Comparison of ENCODE assay signal across 16 cellular contexts in genomic region chr11:67387074-67387473, GRCh38.
"Had no signal": no experiment of that assay in that cellular context is flagged by ENCODE, and none has a peak within 500 bp of the region (broad histone marks: within the 10 kb centered on the region; RNA-seq: fewer than 3 reads in every experiment).

No MANE protein-coding gene starts in this region.

- H3K27ac Mint-ChIP-seq: activated naive CD4-positive, alpha-beta T cell treated with anti-CD3 and anti-CD28 coated beads, Interleukin-2, amount 50 U/mL, for 72 hours; T-helper 1 cell treated with Interleukin-12 subunit alpha and Interleukin-12 subunit beta and Interleukin-4 antibody, amounts not matched to agents 30 μg/mL and 1 μg/mL, for 36 hours had no signal

- H3K27me3 Mint-ChIP-seq: brain had no signal

- DNase-seq: activated CD4-positive, alpha-beta T cell treated with anti-CD3 and anti-CD28 coated beads, Interleukin-2, amount 50 U/mL, for 1 hour; activated CD4-positive, CD25-positive, alpha-beta regulatory T cell; activated T-cell treated with anti-CD3 and anti-CD28 coated beads, Interleukin-2, amount 50 U/mL, for 1 hour; amniotic stem cell; cerebellar nuclear complex; hippocampal formation; midbrain; stimulated activated CD4-positive, alpha-beta T cell treated with anti-CD3 and anti-CD28 coated beads, Interleukin-1b, Interleukin-23, amount 100 ng/mL, for 48 hours; stimulated activated naive CD4-positive, alpha-beta T cell; upper lobe of right lung had no signal

- H3K9me3 ChIP-seq: right atrium auricular region, suprapubic skin, upper lobe of right lung had no signal

- H3K36me3 Mint-ChIP-seq: activated naive CD4-positive, alpha-beta T cell treated with anti-CD3 and anti-CD28 coated beads, Interleukin-2, amount 50 U/mL, for 72 hours; brain had no signal

- H3K9me3 Mint-ChIP-seq: activated naive CD4-positive, alpha-beta T cell treated with anti-CD3 and anti-CD28 coated beads, Interleukin-2, amount 50 U/mL, for 72 hours; T-helper 1 cell treated with Interleukin-12 subunit alpha and Interleukin-12 subunit beta and Interleukin-4 antibody, amounts not matched to agents 30 μg/mL and 1 μg/mL, for 36 hours had no signal

- H3K4me3 ChIP-seq: right atrium auricular region, suprapubic skin, upper lobe of right lung had no signal

- H3K4me3 Mint-ChIP-seq: T-helper 1 cell treated with Interleukin-12 subunit alpha and Interleukin-12 subunit beta and Interleukin-4 antibody, amounts not matched to agents 30 μg/mL and 1 μg/mL, for 36 hours had no signal

- ATAC-seq: activated naive CD4-positive, alpha-beta T cell treated with anti-CD3 and anti-CD28 coated beads, Interleukin-2, amount 50 U/mL, for 72 hours; upper lobe of right lung had no signal

- FAIRE-seq: TTC549 had no signal

- H3K36me3 ChIP-seq: right atrium auricular region, suprapubic skin, upper lobe of right lung had no signal

- H3K27ac ChIP-seq: right atrium auricular region, suprapubic skin, upper lobe of right lung had no signal

- H3K27me3 ChIP-seq: right atrium auricular region, suprapubic skin, upper lobe of right lung had no signal
